7 cellular contexts compared by ENCODE assay signal in genomic region chr5:177478711-177479646, GRCh38. TPM values are rescaled to one million over a fixed set of nuclear protein-coding genes. Genes with fewer than 3 reads are reported as not detected.
DNase-seq lines count a peak whose midpoint lies in the region; ATAC-seq and TF ChIP-seq lines count a peak whose summit lies in the region.

No MANE protein-coding gene starts in this region.

- no peak for TF ChIP-seq CTCF in IMR-90 (conservative IDR thresholded peaks at IDR 0.05; ENCODE audit: low read depth, low read length)
- no peak for TF ChIP-seq CTCF in SU-DHL-6 (IDR thresholded peaks at IDR 0.05; ENCODE audit: insufficient read depth, low read length, poor library complexity, severe bottlenecking)
- TF ChIP-seq CTCF in endothelial cell (IDR thresholded peaks at IDR 0.05; ENCODE audit: unreplicated experiment), result no peak
- no peak for TF ChIP-seq CTCF in GM13976 (IDR thresholded peaks at IDR 0.05; ENCODE audit: borderline replicate concordance, control extremely low read depth, extremely low read depth, insufficient read depth, missing control alignments)

- peak; percentile 29; the same call in 1 of the 2 replicates for TF ChIP-seq POLR2A in IMR-90 (IDR thresholded peaks at IDR 0.05; ENCODE audit: low read depth, low read length)

- no peaks in the 10 kb centered on the region for H3K9me3 Mint-ChIP-seq in endothelial cell (ENCODE audit: unreplicated experiment)
- H3K9me3 Mint-ChIP-seq in natural killer cell treated with Interleukin-12 subunit alpha and Interleukin-12 subunit beta and Interleukin-15 and Interleukin-18, amount 100 ng/mL, for 72 hours, result no peaks in the 10 kb centered on the region

- in situ Hi-C loops in IMR-90 (cut with MboI; ENCODE audit: low sequenced_read_pairs), result no loop called here
- in situ Hi-C loops in GM13976 (cut with MboI; ENCODE audit: low sequenced_read_pairs, unreplicated experiment), result no loop called here

- H3K4me3 ChIP-seq in IMR-90 (ENCODE audit: insufficient read depth, low read depth, low read length), result no peak overlapping the region
- H3K4me3 ChIP-seq in SU-DHL-6 (ENCODE audit: insufficient read depth, low read length, poor library complexity, severe bottlenecking), result no peak overlapping the region

- H2BK15ac ChIP-seq in IMR-90 (ENCODE audit: low read depth, low read length), result no peak overlapping the region

- H3K9me3 ChIP-seq in IMR-90 (ENCODE audit: control insufficient read depth, insufficient read depth, low read length) (no peaks in the 10 kb centered on the region), SU-DHL-6 (ENCODE audit: insufficient read depth, low read length) (no peaks in the 10 kb centered on the region)

- no peak overlapping the region for H3K9ac ChIP-seq in IMR-90 (ENCODE audit: low read depth, low read length)
- peak overlapping the region; percentile 14; the same call in 1 of the 2 replicates for H3K9ac ChIP-seq in SU-DHL-6 (ENCODE audit: low read length)

- H2BK5ac ChIP-seq in IMR-90 (ENCODE audit: low read depth, low read length, poor library complexity, severe bottlenecking), result peak overlapping the region; percentile 40

- no peak for TF ChIP-seq RAD21 in IMR-90 (IDR thresholded peaks at IDR 0.05; ENCODE audit: low read length)

- peak overlapping the region; percentile 21; the same call in 1 of the 2 replicates for H3K23ac ChIP-seq in IMR-90 (ENCODE audit: low read depth, low read length)

- H3F3A ChIP-seq in SU-DHL-6 (ENCODE audit: insufficient read depth), result no peaks in the 10 kb centered on the region; the same call in 1 of the 2 replicates

- H3K18ac ChIP-seq in IMR-90 (ENCODE audit: low read depth, low read length), result no peak overlapping the region

- H2AK9ac ChIP-seq in IMR-90 (replicated peaks; ENCODE audit: low read depth, low read length, poor library complexity), result peak overlapping the region; percentile 74

- dilution Hi-C loops in IMR-90 (cut with HindIII; ENCODE audit: low sequenced_read_pairs, unreplicated experiment), result no loop called here

- H4K5ac ChIP-seq in IMR-90 (ENCODE audit: low read depth, low read length), result 0 out of 2 replicates have a peak overlapping the region, but pooled peaks have one; percentile 3

- peak overlapping the region; percentile 5; the same call in 1 of the 2 replicates for H4K91ac ChIP-seq in IMR-90 (ENCODE audit: insufficient read depth, low read depth, low read length)

- H3K9me1 ChIP-seq in IMR-90 (ENCODE audit: insufficient read depth, low read length), result peaks cover 13% of the 10 kb centered on the region

- POLR2A ChIA-PET in IMR-90 (lab: Charles Lee; ENCODE audit: unreplicated experiment), result interaction anchor here (1.0 kb wide), 1 partner anchor 19 kb away, joined by 3 read pairs; the partner anchor contains the start of gene PDLIM7

- peaks cover 31% of the 10 kb centered on the region for H3K27me3 Mint-ChIP-seq in endothelial cell (ENCODE audit: unreplicated experiment)
- peaks cover 6% of the 10 kb centered on the region in 2 donors for H3K27me3 Mint-ChIP-seq in natural killer cell treated with Interleukin-12 subunit alpha and Interleukin-12 subunit beta and Interleukin-15 and Interleukin-18, amount 100 ng/mL, for 72 hours

- H2BK20ac ChIP-seq in IMR-90 (ENCODE audit: low read depth, low read length), result no peak overlapping the region; the same call in 1 of the 2 replicates

- H3K27ac ChIP-seq in IMR-90 (ENCODE audit: insufficient read depth, low read length) (peak overlapping the region; percentile 28; the same call in 1 of the 2 replicates), SU-DHL-6 (ENCODE audit: low read depth, low read length) (peak overlapping the region; percentile 50)

- H3K36me3 ChIP-seq in IMR-90 (ENCODE audit: control insufficient read depth, insufficient read depth, low read length) (peaks cover 36% of the 10 kb centered on the region), SU-DHL-6 (ENCODE audit: low read length) (no peaks in the 10 kb centered on the region)

- peak overlapping the region; percentile 16; the same call in 1 of the 2 replicates for H3K14ac ChIP-seq in IMR-90 (replicated peaks; ENCODE audit: low read depth, low read length)

- H2AK5ac ChIP-seq in IMR-90 (ENCODE audit: low read depth, low read length), result peak overlapping the region; percentile 49; the same call in 1 of the 2 replicates

- 0 out of 2 replicates have a peak overlapping the region, but pooled peaks have one; percentile 32 for H2BK120ac ChIP-seq in IMR-90 (ENCODE audit: low read depth, low read length)

- peaks cover 24% of the 10 kb centered on the region for H3K4me1 ChIP-seq in IMR-90 (ENCODE audit: control insufficient read depth, insufficient read depth, low read length)

- no peaks in the 10 kb centered on the region for H3K79me2 ChIP-seq in SU-DHL-6 (ENCODE audit: insufficient read depth, low read length)

- H2AFZ ChIP-seq in IMR-90 (replicated peaks; ENCODE audit: low read length, poor library complexity) (no peak overlapping the region), SU-DHL-6 (ENCODE audit: low read depth, low read length, severe bottlenecking) (no peak overlapping the region)

- H3K4ac ChIP-seq in IMR-90 (ENCODE audit: low read depth, low read length), result peak overlapping the region; percentile 43

- peak overlapping the region; percentile 74 for H3K4me3 Mint-ChIP-seq in endothelial cell (ENCODE audit: unreplicated experiment)
- peak overlapping the region; percentile 65 for H3K4me3 Mint-ChIP-seq in natural killer cell treated with Interleukin-12 subunit alpha and Interleukin-12 subunit beta and Interleukin-15 and Interleukin-18, amount 100 ng/mL, for 72 hours

- H3K36me3 Mint-ChIP-seq in endothelial cell (ENCODE audit: low read depth, unreplicated experiment), result peaks cover 26% of the 10 kb centered on the region
- H3K36me3 Mint-ChIP-seq in natural killer cell treated with Interleukin-12 subunit alpha and Interleukin-12 subunit beta and Interleukin-15 and Interleukin-18, amount 100 ng/mL, for 72 hours, result no peaks in the 10 kb centered on the region

- H3K4me2 ChIP-seq in IMR-90 (ENCODE audit: low read depth, low read length) (no peak overlapping the region), SU-DHL-6 (ENCODE audit: low read depth, low read length, poor library complexity, severe bottlenecking) (no peak overlapping the region)

- intact Hi-C loops in IMR-90 (cut with micrococcal nuclease), result no loop called here

- no TSS peak for BruUV-seq in IMR-90 (replicated peaks; lab: Mats Ljungman, UMichigan)

- H4K8ac ChIP-seq in IMR-90 (ENCODE audit: low read depth in 2 of 2, low read length in 2 of 2), result peak overlapping the region; percentile 7 to 44; a peak in 2 of 4 replicates

- H4K20me1 ChIP-seq in IMR-90 (ENCODE audit: insufficient read depth, low read length) (peaks cover 59% of the 10 kb centered on the region), SU-DHL-6 (ENCODE audit: low read depth, low read length) (no peaks in the 10 kb centered on the region)

- 40% methylated on average over 12 of the region's 18 CpGs; no CpG with 5 or more reads in 1 of the 2 experiments for WGBS in IMR-90 (ENCODE audit: extremely low coverage in 2 of 2, insufficient read length in 1 of 2), 2 experiments

- peaks cover 3 to 28% of the 10 kb centered on the region in 2 experiments for H3K79me1 ChIP-seq in IMR-90 (ENCODE audit: low read depth in 1 of 2, low read length in 2 of 2)

- CTCF ChIA-PET in IMR-90 (lab: Yijun Ruan, JAX), result no interaction called here

- peak overlapping the region; percentile 83 for H3K27ac Mint-ChIP-seq in endothelial cell (ENCODE audit: unreplicated experiment)
- H3K27ac Mint-ChIP-seq in natural killer cell treated with Interleukin-12 subunit alpha and Interleukin-12 subunit beta and Interleukin-15 and Interleukin-18, amount 100 ng/mL, for 72 hours, result peak overlapping the region; percentile 89 to 97

- H3K56ac ChIP-seq in IMR-90 (ENCODE audit: extremely low read depth, insufficient read depth, low read length), result no peak overlapping the region

- H3K9me2 ChIP-seq in SU-DHL-6 (replicated peaks; ENCODE audit: insufficient read depth, low read length), result no peaks in the 10 kb centered on the region

- DNase-seq in IMR-90 (peak; percentile 66), endothelial cell (ENCODE audit: low spot score) (no peak), ecto neural progenitor cell (ENCODE audit: low spot score) (no peak), NCI-H187 (lab: John Stamatoyannopoulos, UW) (no peak), GM13976 (ENCODE audit: low spot score) (no peak)
- DNase-seq in natural killer cell treated with Interleukin-12 subunit alpha and Interleukin-12 subunit beta and Interleukin-15 and Interleukin-18, amount 100 ng/mL, for 72 hours (ENCODE audit: low spot score), result peak; percentile 75

- ATAC-seq in IMR-90 (ENCODE audit: low read depth), result peak; percentile 2
- peak; percentile 82 to 87 for ATAC-seq in natural killer cell treated with Interleukin-12 subunit alpha and Interleukin-12 subunit beta and Interleukin-15 and Interleukin-18, amount 100 ng/mL, for 72 hours

- no peaks in the 10 kb centered on the region for H3K27me3 ChIP-seq in IMR-90 (ENCODE audit: control insufficient read depth, insufficient read depth, low read length)
- no peaks in the 10 kb centered on the region for H3K27me3 ChIP-seq in SU-DHL-6 (ENCODE audit: low read length)

- H3K4me1 Mint-ChIP-seq in endothelial cell (ENCODE audit: unreplicated experiment), result peaks cover 27% of the 10 kb centered on the region
- H3K4me1 Mint-ChIP-seq in natural killer cell treated with Interleukin-12 subunit alpha and Interleukin-12 subunit beta and Interleukin-15 and Interleukin-18, amount 100 ng/mL, for 72 hours (ENCODE audit: low read depth in 2 of 2), result peaks cover 31 to 39% of the 10 kb centered on the region in 2 donors

RNA-seq across cellular contexts. Expression of gene DBN1, which starts 5.5 kb away (rescaled TPM):
- total RNA-seq in IMR-90 (2012; rRNA removed) (122 and 212 TPM in 2 replicates), endothelial cell (ENCODE audit: unreplicated experiment) (315 TPM)
- 187 and 235 TPM in 2 replicates for polyA plus RNA-seq in IMR-90 (2012; rRNA removed)
- 150 and 193 TPM in 2 replicates for polyA plus RNA-seq in IMR-90 (2012; cell fraction: cytosol; rRNA removed)
- polyA plus RNA-seq in IMR-90 (2012; cell fraction: nucleus; rRNA removed; ENCODE audit: low replicate concordance), result 786 and 1,481 TPM in 2 replicates
- total RNA-seq in natural killer cell treated with Interleukin-12 subunit alpha and Interleukin-12 subunit beta and Interleukin-15 and Interleukin-18, amount 100 ng/mL, for 72 hours, result 10 to 100 TPM in 1 of 2 donors, 1 to 10 TPM in 1; 7.1 to 13.3 TPM

RNA-seq across cellular contexts. Expression of gene PDLIM7, which starts 18.4 kb away (rescaled TPM):
- total RNA-seq in IMR-90 (2012; rRNA removed), result 70.4 and 72.5 TPM in 2 replicates
- 534 and 574 TPM in 2 replicates for polyA plus RNA-seq in IMR-90 (2012; rRNA removed)
- 252 and 588 TPM in 2 replicates for polyA plus RNA-seq in IMR-90 (2012; cell fraction: cytosol; rRNA removed)
- 1,535 and 3,107 TPM in 2 replicates for polyA plus RNA-seq in IMR-90 (2012; cell fraction: nucleus; rRNA removed; ENCODE audit: low replicate concordance)
- 238 TPM for total RNA-seq in endothelial cell (ENCODE audit: unreplicated experiment)
- 10 to 100 TPM; 15.5 to 39.1 TPM for total RNA-seq in natural killer cell treated with Interleukin-12 subunit alpha and Interleukin-12 subunit beta and Interleukin-15 and Interleukin-18, amount 100 ng/mL, for 72 hours

RNA-seq across cellular contexts. Expression of gene DOK3, which starts 30.6 kb away (rescaled TPM):
- 0.54 and 0.56 TPM in 2 replicates for total RNA-seq in IMR-90 (2012; rRNA removed)
- polyA plus RNA-seq in IMR-90 (2012; rRNA removed), result 3.6 and 3.9 TPM in 2 replicates
- 0.49 and 1.3 TPM in 2 replicates for polyA plus RNA-seq in IMR-90 (2012; cell fraction: cytosol; rRNA removed)
- polyA plus RNA-seq in IMR-90 (2012; cell fraction: nucleus; rRNA removed; ENCODE audit: low replicate concordance), result 20.3 and 32.4 TPM in 2 replicates
- total RNA-seq in endothelial cell (ENCODE audit: unreplicated experiment), result 51.4 TPM
- 10 to 100 TPM; 10.0 to 18.0 TPM for total RNA-seq in natural killer cell treated with Interleukin-12 subunit alpha and Interleukin-12 subunit beta and Interleukin-15 and Interleukin-18, amount 100 ng/mL, for 72 hours

RNA-seq across cellular contexts. Expression of gene PRR7, which starts 32.4 kb away (rescaled TPM):
- total RNA-seq in IMR-90 (2012; rRNA removed) (1.1 TPM in 2 replicates), endothelial cell (ENCODE audit: unreplicated experiment) (0.97 TPM)
- 10.1 and 13.6 TPM in 2 replicates for polyA plus RNA-seq in IMR-90 (2012; rRNA removed)
- polyA plus RNA-seq in IMR-90 (2012; cell fraction: cytosol; rRNA removed), result 11.9 and 36.3 TPM in 2 replicates
- polyA plus RNA-seq in IMR-90 (2012; cell fraction: nucleus; rRNA removed; ENCODE audit: low replicate concordance), result 12.9 and 42.6 TPM in 2 replicates
- total RNA-seq in natural killer cell treated with Interleukin-12 subunit alpha and Interleukin-12 subunit beta and Interleukin-15 and Interleukin-18, amount 100 ng/mL, for 72 hours, result 1 to 10 TPM in 1 of 2 donors, under 1 TPM in 1; 0.83 to 2.6 TPM

RNA-seq across cellular contexts. Expression of gene DDX41, which starts 37.8 kb away (rescaled TPM):
- 130 and 141 TPM in 2 replicates for total RNA-seq in IMR-90 (2012; rRNA removed)
- 160 and 170 TPM in 2 replicates for polyA plus RNA-seq in IMR-90 (2012; rRNA removed)
- polyA plus RNA-seq in IMR-90 (2012; cell fraction: cytosol; rRNA removed), result 124 and 130 TPM in 2 replicates
- polyA plus RNA-seq in IMR-90 (2012; cell fraction: nucleus; rRNA removed; ENCODE audit: low replicate concordance), result 358 and 582 TPM in 2 replicates
- total RNA-seq in endothelial cell (ENCODE audit: unreplicated experiment), result 125 TPM
- total RNA-seq in natural killer cell treated with Interleukin-12 subunit alpha and Interleukin-12 subunit beta and Interleukin-15 and Interleukin-18, amount 100 ng/mL, for 72 hours, result 100 to 1,000 TPM; 162 to 168 TPM

Comparison
In these comparisons a context has a peak if more than half of its experiments do, and no peak if none do; other contexts are left out.
1. DNase-seq: peak in IMR-90 (single experiment) and natural killer cell treated with Interleukin-12 subunit alpha and Interleukin-12 subunit beta and Interleukin-15 and Interleukin-18, amount 100 ng/mL, for 72 hours (single experiment); none in endothelial cell (single experiment), ecto neural progenitor cell (single experiment), NCI-H187 (0 of 2) and GM13976 (single experiment).